ENCODE assay signal across 7 cellular contexts in the genomic region with DNA sequence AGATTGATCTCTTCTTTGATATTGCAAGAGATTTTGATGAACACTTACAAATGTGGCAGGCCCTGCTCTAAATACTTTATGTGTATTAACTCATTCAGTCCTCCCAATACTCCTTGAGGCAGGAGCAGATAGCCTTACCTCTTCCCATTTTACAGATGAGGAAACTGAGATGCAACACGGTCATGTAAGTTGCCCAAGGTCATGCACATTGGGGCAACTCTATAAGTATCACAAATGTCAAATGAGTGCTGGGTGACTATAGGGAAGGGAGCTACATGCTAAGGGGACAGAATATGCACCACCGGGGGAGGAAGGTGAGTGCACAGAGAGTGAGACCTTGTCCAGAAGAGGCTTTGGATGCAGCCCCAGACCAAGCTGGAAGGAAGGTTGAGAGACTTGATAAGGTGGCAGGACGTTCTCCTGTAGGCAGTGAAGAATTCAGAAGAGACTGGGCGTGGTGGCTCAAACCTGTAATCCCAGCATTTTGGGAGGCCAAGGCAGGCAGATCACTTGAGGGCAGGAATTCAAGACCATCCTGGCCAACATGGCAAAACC.
"Had no signal": no experiment of that assay in that cellular context is flagged by ENCODE, and none has a peak within 500 bp of the region (broad histone marks: within the 10 kb centered on the region; RNA-seq: fewer than 3 reads in every experiment).

No MANE protein-coding gene starts in this region.

- FAIRE-seq: H1, H54, HTR-8/SVneo had no signal

- H3K27ac Mint-ChIP-seq: GM23338, H9, IgD-negative memory B cell had no signal

- H3K36me3 Mint-ChIP-seq: IgD-negative memory B cell had no signal

- H2AFZ ChIP-seq: GM23338 had no signal

- DNase-seq: H9, HCEC 1CT had no signal

- H3K4me1 Mint-ChIP-seq: GM23338, H9, IgD-negative memory B cell had no signal

- H3K4me2 ChIP-seq: GM23338 had no signal

- H3K4me3 Mint-ChIP-seq: GM23338, H9, IgD-negative memory B cell had no signal

- ATAC-seq: GM23338 had no signal

- H3K4me3 ChIP-seq: GM23338 had no signal
